In the genomic region with DNA sequence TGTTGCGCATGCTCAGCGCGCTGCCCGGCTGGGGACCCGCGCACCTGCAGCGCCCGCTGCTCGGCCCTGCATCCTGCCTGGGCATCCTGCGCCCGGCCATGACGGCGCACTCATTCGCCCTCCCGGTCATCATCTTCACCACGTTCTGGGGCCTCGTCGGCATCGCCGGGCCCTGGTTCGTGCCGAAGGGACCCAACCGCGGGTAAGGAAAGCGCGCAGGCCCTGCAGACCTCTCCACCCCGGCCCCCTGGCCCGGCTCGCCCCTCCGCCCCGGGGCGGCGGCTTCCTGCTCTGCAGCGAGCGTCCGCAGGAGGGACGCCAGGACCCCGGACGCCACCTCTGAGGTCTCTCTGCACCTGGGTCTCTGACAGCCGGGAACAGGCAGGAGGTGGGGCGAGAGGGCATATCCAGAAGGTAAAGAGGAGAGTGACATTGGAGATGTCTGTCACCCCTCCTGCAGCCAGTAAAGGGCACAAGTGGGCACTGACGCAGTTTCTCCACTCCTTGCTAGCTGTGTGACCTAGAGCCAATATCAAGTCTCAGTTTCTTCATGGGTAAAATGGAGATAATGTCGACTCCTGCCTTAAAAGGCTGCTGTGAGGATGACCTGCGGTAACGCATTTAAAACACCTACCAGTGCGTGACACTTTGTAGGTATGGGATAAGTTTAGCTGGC, we compare ENCODE assay signal across 8 cellular contexts. TPM values are rescaled to one million over a fixed set of nuclear protein-coding genes. Genes with fewer than 3 reads are reported as not detected.
DNase-seq lines count a peak whose midpoint lies in the region; ATAC-seq and TF ChIP-seq lines count a peak whose summit lies in the region.

A gene (plus strand): TSS at position 2 of the 676 bp plus-strand sequence. CDS start 97 bp downstream, at position 99.

- H3K4me3 ChIP-seq in urinary bladder (ENCODE audit: low read depth, low read length) = peak within 1 kb of the TSS; percentile 53

- TF ChIP-seq CTCF in GM20000 (IDR thresholded peaks at IDR 0.05; ENCODE audit: extremely low read depth, missing control alignments) = no peak

- no peaks in the 10 kb centered on the region for H3K4me1 ChIP-seq in urinary bladder (ENCODE audit: insufficient read depth)

- DNase-seq in Daoy (ENCODE audit: low read depth) = no peak
- DNase-seq in M059J (ENCODE audit: low read depth) = no peak
- peak; percentile 57 for DNase-seq in cerebellum (ENCODE audit: low spot score)
- DNase-seq in mesenteric fat pad (ENCODE audit: low spot score) = no peak
- no peak for DNase-seq in GM20000 (ENCODE audit: low spot score)
- DNase-seq in activated CD4-positive, alpha-beta T cell treated with anti-CD3 and anti-CD28 coated beads for 4 hours = no peak

- H3K36me3 ChIP-seq in urinary bladder (ENCODE audit: insufficient read depth) = no peaks in the 10 kb centered on the region

- no peak within 1 kb of the TSS for H3K27ac ChIP-seq in urinary bladder (ENCODE audit: low read depth)

- 7% methylated on average over 46 of the region's 46 CpGs for WGBS in urinary bladder

- peak; percentile 35 for ATAC-seq in GM21515 (IDR thresholded peaks at IDR 0.05; ENCODE audit: unreplicated experiment)

RNA-seq across cellular contexts. Expression of the gene that starts here (rescaled TPM):
- 61.0 and 103 TPM in 2 replicates for total RNA-seq in Daoy (2014; rRNA removed; shearing (Covaris generic))
- 76.4 and 76.6 TPM in 2 replicates for total RNA-seq in M059J (2014; rRNA removed; shearing (Covaris generic))
- total RNA-seq in cerebellum = 100 TPM
- 18.5 TPM for total RNA-seq in mesenteric fat pad
- total RNA-seq in urinary bladder = 8.2 TPM
- polyA plus RNA-seq in urinary bladder = 34.3 TPM
